38 cellular contexts compared by ENCODE assay signal in the genomic region with DNA sequence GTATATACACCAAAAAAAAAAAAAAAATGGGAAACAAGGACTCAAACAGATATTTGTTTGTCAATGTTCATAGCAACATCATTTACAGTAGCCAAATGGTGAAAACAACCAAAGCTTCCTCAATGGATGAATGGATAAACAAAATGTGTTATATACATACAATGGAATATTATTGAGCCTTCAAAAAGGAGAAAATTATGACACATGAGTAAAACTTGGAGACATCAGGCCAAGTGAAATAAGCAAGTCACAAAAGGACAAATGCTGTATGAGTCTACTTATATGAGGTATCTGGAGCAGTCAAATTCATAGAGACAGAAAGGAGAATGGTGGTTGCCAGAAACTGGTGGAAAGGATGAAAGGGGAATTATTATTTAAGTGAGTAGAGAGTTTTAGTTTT. TPM values are rescaled to one million over a fixed set of nuclear protein-coding genes. Genes with fewer than 3 reads are reported as not detected.
"Had no signal": no experiment of that assay in that cellular context is flagged by ENCODE, and none has a peak within 500 bp of the region (broad histone marks: within the 10 kb centered on the region; RNA-seq: fewer than 3 reads in every experiment).

No MANE protein-coding gene starts in this region.

- H3K9me3 ChIP-seq: adrenal gland, ascending aorta, body of pancreas, breast epithelium had no signal

- FAIRE-seq: astrocyte, bronchial epithelial cell had no signal

- H3K4me3 ChIP-seq: adrenal gland, ascending aorta, body of pancreas, breast epithelium, cardiac muscle cell had no signal

- DNase-seq: activated effector memory CD4-positive, alpha-beta T cell treated with anti-CD3 and anti-CD28 coated beads, Interleukin-2, amount 50 U/mL, for 16 hours; activated effector memory CD4-positive, alpha-beta T cell treated with Interleukin-2 at 50 U/mL for 16 hours; activated gamma-delta T cell; activated gamma-delta T cell treated with Interleukin-2 at 50 U/mL for 16 hours; activated naive CD4-positive, alpha-beta T cell treated with anti-CD3 and anti-CD28 coated beads for 36 hours; activated naive CD4-positive, alpha-beta T cell treated with anti-CD3 and anti-CD28 coated beads, Interleukin-2, amount 10 ng/mL, durations not matched to agents 7 days and 5 days; activated naive CD4-positive, alpha-beta T cell treated with anti-CD3 and anti-CD28 coated beads, Interleukin-2, amount 50 U/mL, for 16 hours; activated naive CD4-positive, alpha-beta T cell treated with Interleukin-2 at 50 U/mL for 16 hours; activated naive CD8-positive, alpha-beta T cell treated with anti-CD3 and anti-CD28 coated beads for 36 hours; activated naive CD8-positive, alpha-beta T cell treated with anti-CD3 and anti-CD28 coated beads, Interleukin-2, amount 10 ng/mL, durations not matched to agents 7 days and 5 days; activated naive CD8-positive, alpha-beta T cell treated with anti-CD3 and anti-CD28 coated beads, Interleukin-2, amount 50 U/mL, for 24 hours; activated T-cell treated with anti-CD3 and anti-CD28 coated beads, Interleukin-2, amount 50 U/mL, for 24 hours; activated T-cell treated with anti-CD3 and anti-CD28 coated beads, Interleukin-2, amount 50 U/mL, for 4 hours; activated T-cell treated with anti-CD3 and anti-CD28 coated beads, Interleukin-2, amount 50 U/mL, for 48 hours; activated T-cell treated with anti-CD3 and anti-CD28 coated beads, Interleukin-2, amount 50 U/mL, for 72 hours; adrenal gland; amniotic stem cell; amygdala; anterior cingulate cortex; aorta; body of pancreas; brain microvascular endothelial cell; caudate nucleus; central memory CD4-positive, alpha-beta T cell; cerebellar nuclear complex had no signal

- H3K27ac ChIP-seq: adrenal gland, ascending aorta, body of pancreas, brain microvascular endothelial cell, breast epithelium, cardiac muscle cell had no signal

- ATAC-seq: activated naive CD4-positive, alpha-beta T cell treated with anti-CD3 and anti-CD28 coated beads, Interleukin-2, amount 50 U/mL, for 72 hours; activated naive CD8-positive, alpha-beta T cell treated with anti-CD3 and anti-CD28 coated beads, Interleukin-2, amount 50 U/mL, for 24 hours; activated T-cell treated with anti-CD3 and anti-CD28 coated beads, Interleukin-2, amount 50 U/mL, for 4 hours; activated T-cell treated with anti-CD3 and anti-CD28 coated beads, Interleukin-2, amount 50 U/mL, for 72 hours; activated T-helper 17 cell treated with anti-CD3 and anti-CD28 coated beads, Interleukin-2, amount 50 U/mL, for 72 hours; body of pancreas had no signal

- H3K4me1 ChIP-seq: adrenal gland, ascending aorta, body of pancreas, breast epithelium had no signal

- H3K36me3 ChIP-seq: adrenal gland, ascending aorta, brain microvascular endothelial cell, breast epithelium, cardiac muscle cell had no signal

- H3K27me3 ChIP-seq: adrenal gland, ascending aorta, body of pancreas, brain microvascular endothelial cell, breast epithelium, cardiac muscle cell had no signal

RNA-seq across cellular contexts. Expression of a gene that starts 7.8 kb away (rescaled TPM):
- total RNA-seq: activated naive CD4-positive, alpha-beta T cell treated with anti-CD3 and anti-CD28 coated beads for 36 hours; activated naive CD4-positive, alpha-beta T cell treated with anti-CD3 and anti-CD28 coated beads, Interleukin-2, amount 50 U/mL, for 72 hours; activated naive CD8-positive, alpha-beta T cell treated with anti-CD3 and anti-CD28 coated beads for 36 hours; activated naive CD8-positive, alpha-beta T cell treated with anti-CD3 and anti-CD28 coated beads, Interleukin-2, amount 10 ng/mL, durations not matched to agents 7 days and 5 days; activated T-cell treated with anti-CD3 and anti-CD28 coated beads, Interleukin-2, amount 50 U/mL, for 4 hours; activated T-cell treated with anti-CD3 and anti-CD28 coated beads, Interleukin-2, amount 50 U/mL, for 72 hours; activated T-helper 1 cell treated with anti-CD3 and anti-CD28 coated beads, Interleukin-12 subunit alpha, Interleukin-12 subunit beta, Interleukin-2, Interleukin-4 antibody, amounts not matched to agents 30 ng/mL and 10 ng/mL and 1 ng/mL, durations not matched to agents 14 hours and 24 hours and 36 hours; activated T-helper 17 cell treated with anti-CD3 and anti-CD28 coated beads, Interleukin-2, amount 50 U/mL, for 72 hours; activated T-helper 2 cell treated with anti-CD3 and anti-CD28 coated beads, Interferon-gamma antibody, Interleukin-2, Interleukin-4, amounts not matched to agents 10 μg/mL and 5 μg/mL and 100 μg/mL, durations not matched to agents 14 hours and 24 hours and 36 hours; adrenal gland; aorta; ascending aorta; astrocyte; body of pancreas; breast epithelium; bronchial epithelial cell; cardiac muscle cell; cardiac septum; cerebellum; chondrocyte had no signal
- polyA plus RNA-seq: adipose tissue, adrenal gland, aorta, cardiac muscle cell had no signal

RNA-seq across cellular contexts. Expression of a gene that starts 34.8 kb away (rescaled TPM):
- total RNA-seq: activated naive CD4-positive, alpha-beta T cell treated with anti-CD3 and anti-CD28 coated beads for 36 hours; activated naive CD4-positive, alpha-beta T cell treated with anti-CD3 and anti-CD28 coated beads, Interleukin-2, amount 50 U/mL, for 72 hours; activated naive CD8-positive, alpha-beta T cell treated with anti-CD3 and anti-CD28 coated beads for 36 hours; activated naive CD8-positive, alpha-beta T cell treated with anti-CD3 and anti-CD28 coated beads, Interleukin-2, amount 10 ng/mL, durations not matched to agents 7 days and 5 days; activated T-cell treated with anti-CD3 and anti-CD28 coated beads, Interleukin-2, amount 50 U/mL, for 4 hours; activated T-cell treated with anti-CD3 and anti-CD28 coated beads, Interleukin-2, amount 50 U/mL, for 72 hours; activated T-helper 1 cell treated with anti-CD3 and anti-CD28 coated beads, Interleukin-12 subunit alpha, Interleukin-12 subunit beta, Interleukin-2, Interleukin-4 antibody, amounts not matched to agents 30 ng/mL and 10 ng/mL and 1 ng/mL, durations not matched to agents 14 hours and 24 hours and 36 hours; activated T-helper 17 cell treated with anti-CD3 and anti-CD28 coated beads, Interleukin-2, amount 50 U/mL, for 72 hours; activated T-helper 2 cell treated with anti-CD3 and anti-CD28 coated beads, Interferon-gamma antibody, Interleukin-2, Interleukin-4, amounts not matched to agents 10 μg/mL and 5 μg/mL and 100 μg/mL, durations not matched to agents 14 hours and 24 hours and 36 hours; adrenal gland; aorta; ascending aorta; astrocyte; body of pancreas; breast epithelium; bronchial epithelial cell; cardiac muscle cell; cardiac septum; cerebellum; chondrocyte had no signal
- polyA plus RNA-seq: adipose tissue, aorta, cardiac muscle cell had no signal

RNA-seq across cellular contexts. Expression of a gene that starts 38.2 kb away (rescaled TPM):
- total RNA-seq: activated naive CD4-positive, alpha-beta T cell treated with anti-CD3 and anti-CD28 coated beads for 36 hours; activated naive CD4-positive, alpha-beta T cell treated with anti-CD3 and anti-CD28 coated beads, Interleukin-2, amount 50 U/mL, for 72 hours; activated naive CD8-positive, alpha-beta T cell treated with anti-CD3 and anti-CD28 coated beads for 36 hours; activated naive CD8-positive, alpha-beta T cell treated with anti-CD3 and anti-CD28 coated beads, Interleukin-2, amount 10 ng/mL, durations not matched to agents 7 days and 5 days; activated T-cell treated with anti-CD3 and anti-CD28 coated beads, Interleukin-2, amount 50 U/mL, for 4 hours; activated T-cell treated with anti-CD3 and anti-CD28 coated beads, Interleukin-2, amount 50 U/mL, for 72 hours; activated T-helper 1 cell treated with anti-CD3 and anti-CD28 coated beads, Interleukin-12 subunit alpha, Interleukin-12 subunit beta, Interleukin-2, Interleukin-4 antibody, amounts not matched to agents 30 ng/mL and 10 ng/mL and 1 ng/mL, durations not matched to agents 14 hours and 24 hours and 36 hours; activated T-helper 17 cell treated with anti-CD3 and anti-CD28 coated beads, Interleukin-2, amount 50 U/mL, for 72 hours; activated T-helper 2 cell treated with anti-CD3 and anti-CD28 coated beads, Interferon-gamma antibody, Interleukin-2, Interleukin-4, amounts not matched to agents 10 μg/mL and 5 μg/mL and 100 μg/mL, durations not matched to agents 14 hours and 24 hours and 36 hours; adrenal gland; aorta; ascending aorta; astrocyte; body of pancreas; breast epithelium; bronchial epithelial cell; cardiac muscle cell; cardiac septum; cerebellum; chondrocyte had no signal
- polyA plus RNA-seq: adipose tissue, adrenal gland, aorta, cardiac muscle cell had no signal

RNA-seq across cellular contexts. Expression of a gene that starts 47.7 kb away (rescaled TPM):
- total RNA-seq: ascending aorta, breast epithelium, bronchial epithelial cell, cardiac muscle cell, cerebellum had no signal
- polyA plus RNA-seq: aorta had no signal
